19 cellular contexts compared by ENCODE assay signal in genomic region chr5:132821350-132821749, GRCh38. TPM values are rescaled to one million over a fixed set of nuclear protein-coding genes. Genes with fewer than 3 reads are reported as not detected.
A peak's percentile ranks its signal among the peaks of the same experiment; 100 is the strongest.
DNase-seq lines count a peak whose midpoint lies in the region; ATAC-seq, FAIRE-seq and TF ChIP-seq lines count a peak whose summit lies in the region.
"Had no signal": no experiment of that assay in that cellular context is flagged by ENCODE, and none has a peak within 500 bp of the region (broad histone marks: within the 10 kb centered on the region; RNA-seq: fewer than 3 reads in every experiment).

No MANE protein-coding gene starts in this region.

- no peak overlapping the region for H3K27ac ChIP-seq in astrocyte (ENCODE audit: low read depth, low read length)
- H3K27ac ChIP-seq: HL-60 had no signal

- no peak for FAIRE-seq in astrocyte (lab: Jason Lieb, UNC)
- FAIRE-seq: G401.6, RCC 7860 had no signal

- peaks cover 3% of the 10 kb centered on the region for H4K20me1 ChIP-seq in astrocyte (ENCODE audit: insufficient read depth, low read length)

- H3K27me3 Mint-ChIP-seq in astrocyte (ENCODE audit: low read depth, unreplicated experiment): peaks cover 9% of the 10 kb centered on the region
- H3K27me3 Mint-ChIP-seq in neural crest cell (ENCODE audit: low read depth): peaks cover 50% of the 10 kb centered on the region

- H2AFZ ChIP-seq in astrocyte (ENCODE audit: low read depth, low read length): no peak overlapping the region
- H2AFZ ChIP-seq: GM23338 had no signal

- H3K27ac Mint-ChIP-seq in astrocyte (ENCODE audit: unreplicated experiment) (no peak overlapping the region), neural crest cell (ENCODE audit: unreplicated experiment) (peak overlapping the region; percentile 40)
- H3K27ac Mint-ChIP-seq in activated naive CD4-positive, alpha-beta T cell treated with anti-CD3 and anti-CD28 coated beads, Interleukin-2, amount 50 U/mL, for 72 hours: no peak overlapping the region
- H3K27ac Mint-ChIP-seq: CD4-positive, alpha-beta T cell; GM23338; IgD-negative memory B cell had no signal

- DNase-seq in Ammon's horn (ENCODE audit: low spot score): peak; percentile 18
- no peak for DNase-seq in astrocyte (ENCODE audit: low read depth)
- DNase-seq in neural crest cell (ENCODE audit: low read depth, low spot score): no peak
- no peak for DNase-seq in NOMO-1 treated with DMSO at 0.1 percent for 48 hours (lab: John Stamatoyannopoulos, UW; ENCODE audit: unreplicated experiment)
- DNase-seq in activated naive CD4-positive, alpha-beta T cell treated with anti-CD3 and anti-CD28 coated beads, Interleukin-2, amount 50 U/mL, for 72 hours (ENCODE audit: low spot score in 2 of 2): no peak
- DNase-seq: Caco-2; CD4-positive, alpha-beta T cell; HCEC 1CT; Kasumi-1; NCI-H1436 treated with DMSO at 0.1 percent for 48 hours had no signal

- ATAC-seq in HG03460 (IDR thresholded peaks at IDR 0.05; ENCODE audit: unreplicated experiment): no peak
- ATAC-seq in activated naive CD4-positive, alpha-beta T cell treated with anti-CD3 and anti-CD28 coated beads, Interleukin-2, amount 50 U/mL, for 72 hours: no peak
- ATAC-seq: GM23338 had no signal

- no peaks in the 10 kb centered on the region for H3K27me3 ChIP-seq in astrocyte (ENCODE audit: insufficient read depth, low read length)
- H3K27me3 ChIP-seq: MG63 had no signal

- H3K9ac ChIP-seq in astrocyte (ENCODE audit: low read length): no peak overlapping the region

- H3K9me3 ChIP-seq in astrocyte (ENCODE audit: insufficient read depth, low read depth, low read length): no peaks in the 10 kb centered on the region
- H3K9me3 ChIP-seq: Caco-2, MG63 had no signal

- H3K4me3 Mint-ChIP-seq in astrocyte (ENCODE audit: unreplicated experiment) (no peak overlapping the region), neural crest cell (peak overlapping the region; percentile 60)
- H3K4me3 Mint-ChIP-seq: CD4-positive, alpha-beta T cell; GM23338 had no signal

- H3K4me1 Mint-ChIP-seq in astrocyte (ENCODE audit: low read depth, unreplicated experiment): peaks cover 5% of the 10 kb centered on the region
- H3K4me1 Mint-ChIP-seq in neural crest cell: peaks cover 23% of the 10 kb centered on the region

- H3K4me3 ChIP-seq in astrocyte (ENCODE audit: insufficient read depth, low read depth, low read length): no peak overlapping the region
- H3K4me3 ChIP-seq: GM23338, MG63, SK-N-MC had no signal

- H3K36me3 ChIP-seq in astrocyte (ENCODE audit: insufficient read depth, low read length): no peaks in the 10 kb centered on the region

- H3K4me2 ChIP-seq in astrocyte (ENCODE audit: low read length): peak overlapping the region; percentile 1
- H3K4me2 ChIP-seq: GM23338 had no signal

- TF ChIP-seq CTCF in astrocyte (IDR thresholded peaks at IDR 0.05; ENCODE audit: insufficient read depth, low read depth, low read length) (no peak), neural crest cell (conservative IDR thresholded peaks at IDR 0.05) (no peak)

- no peaks in the 10 kb centered on the region for H3K79me2 ChIP-seq in astrocyte (ENCODE audit: insufficient read depth, low read length)

- H3K36me3 Mint-ChIP-seq in astrocyte (ENCODE audit: low read depth, unreplicated experiment): peaks cover 6% of the 10 kb centered on the region
- H3K36me3 Mint-ChIP-seq in neural crest cell (ENCODE audit: low read depth): no peaks in the 10 kb centered on the region
- no peaks in the 10 kb centered on the region for H3K36me3 Mint-ChIP-seq in activated naive CD4-positive, alpha-beta T cell treated with anti-CD3 and anti-CD28 coated beads, Interleukin-2, amount 50 U/mL, for 72 hours
- H3K36me3 Mint-ChIP-seq: IgD-negative memory B cell had no signal

- H3K9me3 Mint-ChIP-seq in astrocyte (ENCODE audit: unreplicated experiment): no peaks in the 10 kb centered on the region
- H3K9me3 Mint-ChIP-seq in neural crest cell: no peaks in the 10 kb centered on the region
- H3K9me3 Mint-ChIP-seq in activated naive CD4-positive, alpha-beta T cell treated with anti-CD3 and anti-CD28 coated beads, Interleukin-2, amount 50 U/mL, for 72 hours: no peaks in the 10 kb centered on the region
- H3K9me3 Mint-ChIP-seq: CD4-positive, alpha-beta T cell; GM23338; IgD-negative memory B cell had no signal

- peaks cover 7% of the 10 kb centered on the region for H3K4me1 ChIP-seq in astrocyte (ENCODE audit: insufficient read depth, low read length)
- H3K4me1 ChIP-seq: Caco-2 had no signal

RNA-seq across cellular contexts. Expression of gene SOWAHA, which starts 8.2 kb away (rescaled TPM):
- total RNA-seq in astrocyte: 0.10 and 0.20 TPM in 2 replicates
- total RNA-seq in neural crest cell: not detected in 2 replicates
- not detected for total RNA-seq in activated naive CD4-positive, alpha-beta T cell treated with anti-CD3 and anti-CD28 coated beads, Interleukin-2, amount 50 U/mL, for 72 hours
- total RNA-seq: CD4-positive, alpha-beta T cell; HT1080 had no signal

RNA-seq across cellular contexts. Expression of gene SHROOM1, which starts 9.1 kb away (rescaled TPM):
- 5.0 TPM in 2 replicates for total RNA-seq in astrocyte
- total RNA-seq in neural crest cell: 5.7 and 6.5 TPM in 2 replicates
- total RNA-seq in activated naive CD4-positive, alpha-beta T cell treated with anti-CD3 and anti-CD28 coated beads, Interleukin-2, amount 50 U/mL, for 72 hours: 1 to 10 TPM; 1.3 to 2.3 TPM

RNA-seq across cellular contexts. Expression of gene SEPTIN8, which starts 44.3 kb away (rescaled TPM):
- total RNA-seq in astrocyte: 97.5 and 106 TPM in 2 replicates
- 71.1 and 71.4 TPM in 2 replicates for total RNA-seq in neural crest cell
- 10 to 100 TPM in 1 of 2 donors, 1 to 10 TPM in 1; 9.4 to 15.5 TPM for total RNA-seq in activated naive CD4-positive, alpha-beta T cell treated with anti-CD3 and anti-CD28 coated beads, Interleukin-2, amount 50 U/mL, for 72 hours

RNA-seq across cellular contexts. Expression of gene GDF9, which starts 44.9 kb away (rescaled TPM):
- 0.34 and 0.46 TPM in 2 replicates for total RNA-seq in astrocyte
- total RNA-seq in neural crest cell: 0.49 and 0.89 TPM in 2 replicates
- total RNA-seq in activated naive CD4-positive, alpha-beta T cell treated with anti-CD3 and anti-CD28 coated beads, Interleukin-2, amount 50 U/mL, for 72 hours: 1 to 10 TPM; 1.1 to 1.3 TPM

RNA-seq across cellular contexts. Expression of gene UQCRQ, which starts 45.1 kb away (rescaled TPM):
- total RNA-seq in astrocyte: 382 and 409 TPM in 2 replicates
- total RNA-seq in neural crest cell: 274 and 293 TPM in 2 replicates
- 100 to 1,000 TPM; 396 to 399 TPM for total RNA-seq in activated naive CD4-positive, alpha-beta T cell treated with anti-CD3 and anti-CD28 coated beads, Interleukin-2, amount 50 U/mL, for 72 hours
